In genomic region chr1:245710961-245711903, GRCh38 we compare ENCODE assay signal across 17 cellular contexts.
A peak's percentile ranks its signal among the peaks of the same experiment; 100 is the strongest.
DNase-seq lines count a peak whose midpoint lies in the region; ATAC-seq, FAIRE-seq and TF ChIP-seq lines count a peak whose summit lies in the region.
"Had no signal": no experiment of that assay in that cellular context is flagged by ENCODE, and none has a peak within 500 bp of the region (broad histone marks: within the 10 kb centered on the region; RNA-seq: fewer than 3 reads in every experiment).

No MANE protein-coding gene starts in this region.

- no peaks in the 10 kb centered on the region for H3K9me3 Mint-ChIP-seq in MCF 10A (ENCODE audit: unreplicated experiment)

- no peak overlapping the region for H3K23ac ChIP-seq in mesenchymal stem cell (ENCODE audit: low read length in 2 of 2)

- H3K4me2 ChIP-seq in mammary epithelial cell (ENCODE audit: insufficient read depth, low read depth, low read length) (no peak overlapping the region), mesenchymal stem cell (ENCODE audit: low read length, poor library complexity, severe bottlenecking) (no peak overlapping the region)

- CTCF ChIA-PET in mammary epithelial cell (lab: Charles Lee; ENCODE audit: low non-redundant PET) (no interaction called here), MCF 10A (lab: Yijun Ruan, JAX) (interaction anchor here (0.6 to 1.0 kb wide), 5 partner anchors 14 to 1108 kb away, joined by 3 to 5 read pairs (median 3); no protein-coding TSS in a partner anchor)

- TF ChIP-seq CTCF in mammary epithelial cell (conservative IDR thresholded peaks at IDR 0.05 in 1 of 2, IDR thresholded peaks at IDR 0.05 in 1 of 2; ENCODE audit: extremely low read depth in 1 of 2, insufficient read depth in 1 of 2, low read depth in 1 of 2, low read length in 2 of 2) = no peak
- no peak for TF ChIP-seq CTCF in MCF 10A (IDR thresholded peaks at IDR 0.05; ENCODE audit: unreplicated experiment)
- TF ChIP-seq CTCF in bronchial epithelial cell (IDR thresholded peaks at IDR 0.05; ENCODE audit: insufficient read depth, low read length, severe bottlenecking) = no peak
- TF ChIP-seq CTCF in vagina (IDR thresholded peaks at IDR 0.05) = no peak

- H3K79me1 ChIP-seq in mesenchymal stem cell (replicated peaks; ENCODE audit: low read length, poor library complexity, severe bottlenecking) = no peaks in the 10 kb centered on the region

- H3K36me3 Mint-ChIP-seq in MCF 10A (ENCODE audit: insufficient read depth, unreplicated experiment) = no peaks in the 10 kb centered on the region
- H3K36me3 Mint-ChIP-seq: CD14-positive monocyte had no signal

- no peak overlapping the region for H3K4me3 Mint-ChIP-seq in MCF 10A (ENCODE audit: unreplicated experiment)
- H3K4me3 Mint-ChIP-seq: CD14-positive monocyte had no signal

- 32% methylated on average over 21 of the region's 30 CpGs for WGBS in mammary epithelial cell (ENCODE audit: low coverage, missing lambda C conversion rate)
- WGBS in mesenchymal stem cell = 80% methylated on average over 30 of the region's 30 CpGs

- POLR2A ChIA-PET in MCF 10A (lab: Yijun Ruan, JAX) = no interaction called here

- in situ Hi-C loops in mammary epithelial cell (cut with MboI; ENCODE audit: low sequenced_read_pairs in 2 of 2) = no loop called here

- no peak overlapping the region for H2BK15ac ChIP-seq in mesenchymal stem cell (ENCODE audit: low read depth, poor library complexity, severe bottlenecking)

- ATAC-seq in HG03342 (IDR thresholded peaks at IDR 0.05; ENCODE audit: unreplicated experiment) = no peak

- H4K91ac ChIP-seq in mesenchymal stem cell (ENCODE audit: low read length) = no peak overlapping the region

- H3K27ac Mint-ChIP-seq in MCF 10A (ENCODE audit: low read depth, unreplicated experiment) = no peak overlapping the region
- H3K27ac Mint-ChIP-seq: CD14-positive monocyte had no signal

- no peak for TF ChIP-seq POLR2A in vagina (IDR thresholded peaks at IDR 0.05)

- H3K36me3 ChIP-seq in mammary epithelial cell (ENCODE audit: insufficient read depth, low read length) (no peaks in the 10 kb centered on the region), bronchial epithelial cell (ENCODE audit: control insufficient read depth, insufficient read depth, low read length) (no peaks in the 10 kb centered on the region), vagina (no peaks in the 10 kb centered on the region), mesenchymal stem cell (ENCODE audit: control insufficient read depth in 1 of 2, insufficient read depth in 2 of 2, low read depth in 1 of 2, low read length in 2 of 2) (no peaks in the 10 kb centered on the region)
- H3K36me3 ChIP-seq: HAP-1, SJSA1 had no signal

- FAIRE-seq in bronchial epithelial cell (lab: Jason Lieb, UNC) = no peak

- no peak for DNase-seq in mammary epithelial cell
- no peak for DNase-seq in MCF 10A (ENCODE audit: unreplicated experiment)
- DNase-seq in bronchial epithelial cell (ENCODE audit: low read depth) = peak; percentile 44
- DNase-seq in iPS-NIHi11 (ENCODE audit: low spot score) = peak; percentile 66
- peak; percentile 70 to 74 for DNase-seq in vagina (ENCODE audit: extremely low spot score in 2 of 2)
- DNase-seq in NCI-H1694 (lab: John Stamatoyannopoulos, UW) = no peak
- no peak for DNase-seq in mesenchymal stem cell
- DNase-seq: Caco-2; DMS53; Karpas-422; NCI-H2029 treated with DMSO at 0.1 percent for 48 hours; NCI-H524 treated with DMSO at 0.1 percent for 48 hours; NK-92 treated with Interleukin-12 subunit alpha and Interleukin-12 subunit beta, amount 100 ng/mL, for 24 hours had no signal

- peaks cover 25% of the 10 kb centered on the region for H3K4me1 Mint-ChIP-seq in MCF 10A (ENCODE audit: insufficient read depth, unreplicated experiment)

- no peak overlapping the region for H3K14ac ChIP-seq in mesenchymal stem cell (ENCODE audit: low read length in 2 of 2)

- no peak overlapping the region for H2BK120ac ChIP-seq in mesenchymal stem cell (ENCODE audit: low read depth, low read length)

- H3K27me3 ChIP-seq in mammary epithelial cell (ENCODE audit: insufficient read depth, low read length) = no peaks in the 10 kb centered on the region
- H3K27me3 ChIP-seq in bronchial epithelial cell (ENCODE audit: control insufficient read depth, insufficient read depth, low read length) = no peaks in the 10 kb centered on the region
- H3K27me3 ChIP-seq in vagina = no peaks in the 10 kb centered on the region
- H3K27me3 ChIP-seq in mesenchymal stem cell (ENCODE audit: control insufficient read depth in 1 of 2, insufficient read depth in 1 of 2, low read length in 2 of 2) = peaks cover 0 to 5% of the 10 kb centered on the region in 2 experiments
- H3K27me3 ChIP-seq: SJSA1 had no signal

- dilution Hi-C loops in mammary epithelial cell (cut with HindIII; ENCODE audit: low sequenced_read_pairs) = no loop called here

- H4K8ac ChIP-seq in mesenchymal stem cell (ENCODE audit: low read length) = no peak overlapping the region

- no peak overlapping the region for H2BK12ac ChIP-seq in mesenchymal stem cell (ENCODE audit: low read length in 2 of 2)

- no peak overlapping the region for H3K18ac ChIP-seq in mesenchymal stem cell (ENCODE audit: low read depth in 1 of 2, low read length in 2 of 2)

- H2AFZ ChIP-seq in mammary epithelial cell (ENCODE audit: low read depth, low read length) (peak overlapping the region; percentile 20), mesenchymal stem cell (ENCODE audit: low read depth, low read length) (no peak overlapping the region)

- H3K9me3 ChIP-seq in mammary epithelial cell (replicated peaks; ENCODE audit: insufficient read depth, low read length) = no peaks in the 10 kb centered on the region
- H3K9me3 ChIP-seq in vagina = no peaks in the 10 kb centered on the region
- H3K9me3 ChIP-seq in mesenchymal stem cell (ENCODE audit: control insufficient read depth, low read length) = no peaks in the 10 kb centered on the region
- H3K9me3 ChIP-seq: Caco-2, HAP-1, SJSA1 had no signal

- H3K4me3 ChIP-seq in mammary epithelial cell (replicated peaks in 1 of 3; ENCODE audit: insufficient read depth in 1 of 3, low read depth in 2 of 3, low read length in 3 of 3) (no peak overlapping the region), bronchial epithelial cell (ENCODE audit: low read depth, low read length) (no peak overlapping the region), vagina (no peak overlapping the region), mesenchymal stem cell (ENCODE audit: insufficient read depth in 1 of 2, low read depth in 1 of 2, low read length in 2 of 2) (no peak overlapping the region)
- H3K4me3 ChIP-seq: HAP-1, SJSA1 had no signal

- no peak overlapping the region for H2AK5ac ChIP-seq in mesenchymal stem cell (ENCODE audit: low read length, severe bottlenecking)

- H3K27me3 Mint-ChIP-seq in MCF 10A (ENCODE audit: insufficient read depth, unreplicated experiment) = no peaks in the 10 kb centered on the region

- no peaks in the 10 kb centered on the region for H3K79me2 ChIP-seq in mammary epithelial cell (ENCODE audit: insufficient read depth, low read length)

- intact Hi-C loops in mammary epithelial cell (cut with micrococcal nuclease) (no loop called here), MCF 10A (cut with micrococcal nuclease) (loop anchor here (10.0 kb wide), 2 partner anchors 556 to 636 kb away; partner anchors contain the start of gene KIF26B), vagina (cut with DNase I) (no loop called here)

- BruUV-seq in mammary epithelial cell (replicated peaks; lab: Mats Ljungman, UMichigan) = no TSS peak
- no TSS peak for BruUV-seq in MCF 10A (replicated peaks; lab: Mats Ljungman, UMichigan)

- H3K4ac ChIP-seq in mesenchymal stem cell (ENCODE audit: low read depth in 1 of 2, low read length in 2 of 2) = no peak overlapping the region

- H3K4me1 ChIP-seq in mammary epithelial cell (ENCODE audit: insufficient read depth, low read length) = peaks cover 14% of the 10 kb centered on the region
- peaks cover 12% of the 10 kb centered on the region for H3K4me1 ChIP-seq in vagina
- peaks cover 9% of the 10 kb centered on the region for H3K4me1 ChIP-seq in mesenchymal stem cell (ENCODE audit: control insufficient read depth, insufficient read depth, low read depth, low read length)
- H3K4me1 ChIP-seq: Caco-2, HAP-1 had no signal

- H2BK5ac ChIP-seq in mesenchymal stem cell (ENCODE audit: low read depth, low read length, poor library complexity, severe bottlenecking) = no peak overlapping the region

- H3K9ac ChIP-seq in mammary epithelial cell (ENCODE audit: insufficient read depth, low read length) (no peak overlapping the region), mesenchymal stem cell (ENCODE audit: low read length) (no peak overlapping the region)

- no peaks in the 10 kb centered on the region for H4K20me1 ChIP-seq in mammary epithelial cell (ENCODE audit: insufficient read depth, low read length)

- H3K27ac ChIP-seq in mammary epithelial cell (ENCODE audit: insufficient read depth, low read depth, low read length) = no peak overlapping the region
- H3K27ac ChIP-seq in vagina = no peak overlapping the region
- no peak overlapping the region for H3K27ac ChIP-seq in mesenchymal stem cell (ENCODE audit: low read length, poor library complexity, severe bottlenecking)
- H3K27ac ChIP-seq: SJSA1 had no signal

Comparison
In these comparisons a context has a peak if more than half of its experiments do, and no peak if none do; other contexts are left out.
1. DNase-seq: peak in bronchial epithelial cell (single experiment), iPS-NIHi11 (single experiment) and vagina (2 of 2); none in mammary epithelial cell (single experiment), MCF 10A (single experiment), NCI-H1694 (single experiment) and mesenchymal stem cell (single experiment).